ENCODE assay signal across 9 cellular contexts in the genomic region with DNA sequence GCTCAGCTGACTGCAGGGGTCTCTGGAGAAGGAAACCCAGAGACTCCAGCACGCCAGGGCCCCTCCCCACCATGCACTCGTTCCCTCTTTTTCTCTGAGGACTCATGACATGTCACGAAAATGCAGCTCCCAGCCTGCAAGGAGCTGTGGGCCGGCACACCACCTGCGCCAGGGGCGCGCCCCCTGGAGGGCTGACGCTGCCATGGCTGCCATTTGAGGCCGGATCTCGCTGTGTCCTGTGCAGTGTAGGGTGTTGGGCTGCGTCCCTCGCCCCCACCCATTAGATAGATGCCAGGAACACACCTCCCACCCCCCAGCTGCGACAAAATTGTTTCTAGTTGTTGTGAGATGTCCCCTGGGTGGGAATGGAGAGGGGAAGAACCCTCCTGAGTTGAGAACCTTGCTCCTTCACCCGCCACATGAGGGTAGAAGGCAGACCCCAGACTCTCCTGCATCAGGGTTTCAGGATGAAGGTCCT. TPM values are rescaled to one million over a fixed set of nuclear protein-coding genes. Genes with fewer than 3 reads are reported as not detected.
A peak's percentile ranks its signal among the peaks of the same experiment; 100 is the strongest.
DNase-seq lines count a peak whose midpoint lies in the region; ATAC-seq and TF ChIP-seq lines count a peak whose summit lies in the region.
"Had no signal": no experiment of that assay in that cellular context is flagged by ENCODE, and none has a peak within 500 bp of the region (broad histone marks: within the 10 kb centered on the region; RNA-seq: fewer than 3 reads in every experiment).

No MANE protein-coding gene starts in this region.

- no peaks in the 10 kb centered on the region for H3K27me3 Mint-ChIP-seq in CD8-positive, alpha-beta memory T cell

- no peaks in the 10 kb centered on the region for H3K9me3 Mint-ChIP-seq in CD8-positive, alpha-beta memory T cell

- H3K4me1 Mint-ChIP-seq in CD8-positive, alpha-beta memory T cell, result peaks cover 29 to 56% (median 42%) of the 10 kb centered on the region in 3 donors

- no peaks in the 10 kb centered on the region for H3K36me3 ChIP-seq in CD8-positive, alpha-beta memory T cell (ENCODE audit: insufficient read depth, low read length)

- H3K9me3 ChIP-seq in CD8-positive, alpha-beta memory T cell (ENCODE audit: low read length), result no peaks in the 10 kb centered on the region

- in situ Hi-C loops in astrocyte of the cerebellum (cut with HindIII; ENCODE audit: low sequenced_read_pairs), result no loop called here

- no peak overlapping the region for H3K4me3 ChIP-seq in CD8-positive, alpha-beta memory T cell (ENCODE audit: low read length)
- H3K4me3 ChIP-seq in astrocyte of the cerebellum (ENCODE audit: low read depth, low read length), result no peak overlapping the region

- H3K4me3 Mint-ChIP-seq in CD8-positive, alpha-beta memory T cell, result peak overlapping the region in 1 of 7 donors; percentile 9

- H3K27ac Mint-ChIP-seq in CD8-positive, alpha-beta memory T cell, result no peak overlapping the region

- H3K4me1 ChIP-seq in CD8-positive, alpha-beta memory T cell (ENCODE audit: insufficient read depth, low read length), result peaks cover 37% of the 10 kb centered on the region

- CTCF ChIA-PET in CD8-positive, alpha-beta memory T cell (lab: Charles Lee), result interaction anchor here (0.6 to 2.5 kb wide), 34 partner anchors 10 to 634 kb away, joined by 3 to 31 read pairs (median 4); partner anchors contain the start of genes AFMID, TK1, TMC6 and TMC8

- peak; percentile 60 to 84 (median 64) for DNase-seq in CD8-positive, alpha-beta memory T cell
- DNase-seq in T-helper 9 cell (peak; percentile 67), astrocyte of the cerebellum (ENCODE audit: low read depth) (no peak), islet precursor cell (peak; percentile 92)
- peak; percentile 74 to 76 for DNase-seq in stimulated activated CD4-positive, alpha-beta T cell treated with anti-CD3 and anti-CD28 coated beads, Interleukin-2, amount 100 ng/mL, for 48 hours

- ATAC-seq in HG02981 (IDR thresholded peaks at IDR 0.05; ENCODE audit: unreplicated experiment) (peak; percentile 45), GM18520 (IDR thresholded peaks at IDR 0.05; ENCODE audit: unreplicated experiment) (no peak), HG03342 (IDR thresholded peaks at IDR 0.05; ENCODE audit: unreplicated experiment) (no peak)

- no peaks in the 10 kb centered on the region for H3K27me3 ChIP-seq in CD8-positive, alpha-beta memory T cell (ENCODE audit: insufficient read depth, low read length, poor library complexity, severe bottlenecking)

- peak; percentile 85 for TF ChIP-seq CTCF in astrocyte of the cerebellum (IDR thresholded peaks at IDR 0.05; ENCODE audit: low read depth, low read length, missing control alignments)

- peaks cover 0 to 25% (median 0%) of the 10 kb centered on the region in 3 donors for H3K36me3 Mint-ChIP-seq in CD8-positive, alpha-beta memory T cell

- POLR2A ChIA-PET in CD8-positive, alpha-beta memory T cell (lab: Charles Lee), result interaction anchor here (0.6 to 1.6 kb wide), 7 partner anchors 33 to 91 kb away, joined by 3 to 7 read pairs (median 5); no protein-coding TSS in a partner anchor

- no peak overlapping the region for H3K27ac ChIP-seq in CD8-positive, alpha-beta memory T cell (ENCODE audit: low read depth, low read length)

RNA-seq across cellular contexts. Expression of gene SYNGR2, which starts 8.2 kb away (rescaled TPM):
- 100 to 1,000 TPM; 186 to 200 TPM for total RNA-seq in CD8-positive, alpha-beta memory T cell
- 140 TPM for polyA plus RNA-seq in CD8-positive, alpha-beta memory T cell

RNA-seq across cellular contexts. Expression of gene TK1, which starts 10.3 kb away (rescaled TPM):
- 10 to 100 TPM; 84.4 to 86.2 TPM for total RNA-seq in CD8-positive, alpha-beta memory T cell
- polyA plus RNA-seq in CD8-positive, alpha-beta memory T cell, result 2.2 TPM

RNA-seq across cellular contexts. Expression of gene AFMID, which starts 10.6 kb away (rescaled TPM):
- total RNA-seq in CD8-positive, alpha-beta memory T cell, result 10 to 100 TPM; 24.7 to 30.2 TPM
- polyA plus RNA-seq in CD8-positive, alpha-beta memory T cell, result 1.4 TPM

RNA-seq across cellular contexts. Expression of gene C17orf99, which starts 30.4 kb away (rescaled TPM):
- not detected for total RNA-seq in CD8-positive, alpha-beta memory T cell
- polyA plus RNA-seq in CD8-positive, alpha-beta memory T cell, result not detected
- total RNA-seq: T-helper 2 cell treated with Interferon-gamma antibody and Interleukin-4, amounts not matched to agents 100 ng/mL and 5 ng/mL, for 36 hours had no signal

RNA-seq across cellular contexts. Expression of gene BIRC5, which starts 37.5 kb away (rescaled TPM):
- total RNA-seq in CD8-positive, alpha-beta memory T cell, result 10 to 100 TPM; 61.0 to 65.1 TPM
- 0.69 TPM for polyA plus RNA-seq in CD8-positive, alpha-beta memory T cell
